In the genomic region with DNA sequence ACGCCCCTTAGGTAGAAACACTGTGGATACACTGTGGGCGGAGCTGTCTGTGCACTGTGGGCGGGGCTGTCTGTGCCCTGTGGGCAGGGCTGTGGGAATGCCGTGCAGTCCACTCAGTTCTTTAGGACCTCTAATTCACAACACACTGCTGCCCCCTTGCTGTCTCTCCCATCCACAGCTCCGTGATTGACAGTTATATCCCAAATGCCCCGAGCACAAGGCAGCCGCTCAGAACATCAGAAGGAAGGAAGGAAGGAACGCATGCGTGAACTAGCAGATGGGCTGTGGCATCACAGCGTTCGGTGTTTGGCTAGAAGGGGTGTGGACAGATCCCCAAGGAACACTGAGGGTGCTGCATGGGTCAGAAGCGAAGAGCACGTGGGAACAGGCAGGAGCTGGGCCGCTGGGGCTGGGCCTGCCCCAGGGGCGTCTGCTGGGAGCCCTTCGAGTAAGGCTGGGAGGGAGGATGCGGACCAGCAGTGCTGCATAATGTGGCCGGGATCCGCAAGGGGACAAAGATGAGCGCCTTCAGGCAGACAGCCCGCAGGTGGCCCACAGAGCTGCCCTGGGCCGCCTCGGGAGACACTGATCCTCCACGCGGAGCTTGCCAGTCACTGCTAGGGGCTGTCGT, we compare ENCODE assay signal across 9 cellular contexts. TPM values are rescaled to one million over a fixed set of nuclear protein-coding genes. Genes with fewer than 3 reads are reported as not detected.
DNase-seq lines count a peak whose midpoint lies in the region; ATAC-seq and TF ChIP-seq lines count a peak whose summit lies in the region.
"Had no signal": no experiment of that assay in that cellular context is flagged by ENCODE, and none has a peak within 500 bp of the region (broad histone marks: within the 10 kb centered on the region; RNA-seq: fewer than 3 reads in every experiment).

No MANE protein-coding gene starts in this region.

- TF ChIP-seq CTCF in AG10803 (conservative IDR thresholded peaks at IDR 0.05; ENCODE audit: low read length) (peak; percentile 35), foreskin keratinocyte (conservative IDR thresholded peaks at IDR 0.05) (peak; percentile 76)

- H3K9me3 ChIP-seq in HAP-1, result no peaks in the 10 kb centered on the region

- H3K27ac ChIP-seq in foreskin keratinocyte, result no peak overlapping the region
- H3K27ac ChIP-seq: HL-60 had no signal

- H3K4me1 ChIP-seq in HAP-1 (0 out of 2 replicates have a peak, but pooled peaks cover 2% of the 10 kb centered on the region), foreskin keratinocyte (no peaks in the 10 kb centered on the region)

- H3K36me3 ChIP-seq in HAP-1 (replicated peaks), result no peaks in the 10 kb centered on the region

- no peaks in the 10 kb centered on the region for H3K27me3 ChIP-seq in HAP-1 (ENCODE audit: low read depth)
- no peaks in the 10 kb centered on the region for H3K27me3 ChIP-seq in foreskin keratinocyte

- DNase-seq in AG10803 (ENCODE audit: low read depth) (peak; percentile 41), HAP-1 (ENCODE audit: low spot score in 2 of 2) (peak; percentile 87 to 95), SK-MEL-5 (ENCODE audit: low read depth, low spot score) (peak; percentile 95), foreskin keratinocyte (peak; percentile 47 to 74), retina (peak; percentile 84), T-helper 1 cell (no peak)
- DNase-seq in stimulated activated CD4-positive, alpha-beta T cell treated with anti-CD3 and anti-CD28 coated beads, Interleukin-4, amount 100 ng/mL, for 1 hour, result no peak

- in situ Hi-C loops in HAP-1 (cut with MboI; ENCODE audit: low sequenced_read_pairs) (no loop called here), SK-MEL-5 (cut with HindIII; ENCODE audit: low pct_unique_long_range_greater_than_20kb, low sequenced_read_pairs) (no loop called here)

- H3K4me3 ChIP-seq in AG10803 (ENCODE audit: low read length) (no peak overlapping the region), HAP-1 (no peak overlapping the region)

- ATAC-seq in foreskin keratinocyte (peak; percentile 92), HG02759 (IDR thresholded peaks at IDR 0.05; ENCODE audit: unreplicated experiment) (no peak)

RNA-seq across cellular contexts. Expression of gene ACOX3, which starts 29.8 kb away (rescaled TPM):
- 11.9 and 15.0 TPM in 2 replicates for total RNA-seq in SK-MEL-5 (2014; rRNA removed; shearing (Covaris generic))
- polyA plus RNA-seq in SK-MEL-5 (2015; cell fraction: cytosol; rRNA removed), result 13.6 and 16.0 TPM in 2 replicates
- polyA plus RNA-seq in SK-MEL-5 (2015; cell fraction: nucleus; rRNA removed), result 7.3 and 16.4 TPM in 2 replicates
- total RNA-seq in foreskin keratinocyte, result 11.5 and 17.8 TPM in 2 replicates
- polyA plus RNA-seq in foreskin keratinocyte, result 10.4 and 12.9 TPM in 2 replicates

RNA-seq across cellular contexts. Expression of gene TRMT44, which starts 29.8 kb away (rescaled TPM):
- 6.9 and 9.8 TPM in 2 replicates for total RNA-seq in SK-MEL-5 (2014; rRNA removed; shearing (Covaris generic))
- 6.4 and 9.5 TPM in 2 replicates for polyA plus RNA-seq in SK-MEL-5 (2015; cell fraction: cytosol; rRNA removed)
- 26.8 and 37.3 TPM in 2 replicates for polyA plus RNA-seq in SK-MEL-5 (2015; cell fraction: nucleus; rRNA removed)
- 12.1 and 12.9 TPM in 2 replicates for total RNA-seq in foreskin keratinocyte
- polyA plus RNA-seq in foreskin keratinocyte, result 7.1 and 7.4 TPM in 2 replicates

Comparison
In these comparisons a context has a peak if more than half of its experiments do, and no peak if none do; other contexts are left out.
1. DNase-seq: peak in AG10803 (single experiment), HAP-1 (2 of 2), SK-MEL-5 (single experiment), foreskin keratinocyte (2 of 2) and retina (single experiment); none in stimulated activated CD4-positive, alpha-beta T cell treated with anti-CD3 and anti-CD28 coated beads, Interleukin-4, amount 100 ng/mL, for 1 hour (single experiment) and T-helper 1 cell (0 of 5).